Comparison of ENCODE assay signal across 20 cellular contexts in the genomic region with DNA sequence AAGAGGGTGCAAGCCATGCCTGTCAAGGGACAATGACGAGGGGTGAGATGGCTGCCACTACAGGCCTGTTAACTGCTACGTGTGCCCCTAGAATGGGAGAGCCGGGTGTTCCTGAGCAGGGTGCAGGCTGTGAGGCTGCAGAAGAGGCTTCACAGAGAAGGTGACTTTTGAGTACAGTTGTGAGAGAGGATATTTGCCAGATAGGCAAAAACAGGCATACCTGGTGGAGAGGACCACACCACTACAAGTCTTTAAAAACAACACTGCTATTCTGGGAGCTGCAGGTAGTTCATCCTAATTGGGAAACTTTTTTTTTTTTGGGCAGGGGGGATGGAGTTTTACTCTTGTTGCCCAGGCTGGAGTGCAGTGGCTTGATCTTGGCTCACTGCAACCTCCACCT. TPM values are rescaled to one million over a fixed set of nuclear protein-coding genes. Genes with fewer than 3 reads are reported as not detected.
A peak's percentile ranks its signal among the peaks of the same experiment; 100 is the strongest.
DNase-seq lines count a peak whose midpoint lies in the region; ATAC-seq, FAIRE-seq and TF ChIP-seq lines count a peak whose summit lies in the region.
"Had no signal": no experiment of that assay in that cellular context is flagged by ENCODE, and none has a peak within 500 bp of the region (broad histone marks: within the 10 kb centered on the region; RNA-seq: fewer than 3 reads in every experiment).

No MANE protein-coding gene starts in this region.

- FAIRE-seq in K562 (lab: Jason Lieb, UNC) = no peak
- FAIRE-seq: D721Med, G401.6, GM12892 had no signal

- no peak for TF ChIP-seq RAD21 in K562 (CRISPR knock-in tag; conservative IDR thresholded peaks at IDR 0.05 in 1 of 2, IDR thresholded peaks at IDR 0.05 in 1 of 2)

- H3K79me2 ChIP-seq in K562 (ENCODE audit: control insufficient read depth, insufficient read depth, low read length) = no peaks in the 10 kb centered on the region

- H3K27me3 Mint-ChIP-seq in T-helper 1 cell treated with Interleukin-12 subunit alpha and Interleukin-12 subunit beta and Interleukin-4 antibody, amounts not matched to agents 30 μg/mL and 1 μg/mL, for 36 hours (ENCODE audit: low read depth) = no peaks in the 10 kb centered on the region
- H3K27me3 Mint-ChIP-seq in natural killer cell treated with Interleukin-12 subunit alpha and Interleukin-12 subunit beta and Interleukin-15 and Interleukin-18, amount 100 ng/mL, for 72 hours = no peaks in the 10 kb centered on the region
- no peaks in the 10 kb centered on the region for H3K27me3 Mint-ChIP-seq in natural killer cell (ENCODE audit: low read depth in 2 of 2)
- H3K27me3 Mint-ChIP-seq: IgD-negative memory B cell had no signal

- H3K4me1 ChIP-seq in K562 (replicated peaks in 1 of 2; ENCODE audit: control insufficient read depth in 2 of 2, insufficient read depth in 2 of 2, low read length in 2 of 2) (no peaks in the 10 kb centered on the region; a peak in 2 of 5 replicates), heart right ventricle (peaks cover 0 to 37% (median 8%) of the 10 kb centered on the region in 9 donors)

- DNase-seq in T-helper 1 cell (no peak), natural killer cell (no peak), K562 (ENCODE audit: extremely low read depth in 1 of 4, low spot score in 3 of 4) (no peak), heart right ventricle (no peak), NCI-H2196 (lab: John Stamatoyannopoulos, UW; ENCODE audit: unreplicated experiment) (no peak)
- no peak for DNase-seq in natural killer cell treated with Interleukin-12 subunit alpha and Interleukin-12 subunit beta and Interleukin-15 and Interleukin-18, amount 100 ng/mL, for 72 hours (ENCODE audit: low spot score)
- DNase-seq: AML-193, COR-L47, DMS153, DMS79 treated with DMSO at 0.1 percent for 48 hours, EL, H7 had no signal

- no peak for ATAC-seq in natural killer cell treated with Interleukin-12 subunit alpha and Interleukin-12 subunit beta and Interleukin-15 and Interleukin-18, amount 100 ng/mL, for 72 hours
- no peak for ATAC-seq in natural killer cell
- no peak for ATAC-seq in K562
- ATAC-seq in heart right ventricle = no peak
- ATAC-seq: GM23338 had no signal

- H3K9me1 ChIP-seq in K562 (ENCODE audit: control insufficient read depth, insufficient read depth, low read length) = no peaks in the 10 kb centered on the region

- no peaks in the 10 kb centered on the region for H4K20me1 ChIP-seq in K562 (replicated peaks; ENCODE audit: control insufficient read depth, insufficient read depth, low read length)
- H4K20me1 ChIP-seq: BLaER1 had no signal

- peak overlapping the region; percentile 38 for H3K27ac Mint-ChIP-seq in T-helper 1 cell treated with Interleukin-12 subunit alpha and Interleukin-12 subunit beta and Interleukin-4 antibody, amounts not matched to agents 30 μg/mL and 1 μg/mL, for 36 hours
- H3K27ac Mint-ChIP-seq in natural killer cell treated with Interleukin-12 subunit alpha and Interleukin-12 subunit beta and Interleukin-15 and Interleukin-18, amount 100 ng/mL, for 72 hours = peak overlapping the region; percentile 17 to 29
- peak overlapping the region in 1 of 2 donors; percentile 60 for H3K27ac Mint-ChIP-seq in natural killer cell
- H3K27ac Mint-ChIP-seq: GM23338 had no signal

- no peak overlapping the region for H3K4me3 Mint-ChIP-seq in T-helper 1 cell treated with Interleukin-12 subunit alpha and Interleukin-12 subunit beta and Interleukin-4 antibody, amounts not matched to agents 30 μg/mL and 1 μg/mL, for 36 hours
- no peak overlapping the region for H3K4me3 Mint-ChIP-seq in natural killer cell treated with Interleukin-12 subunit alpha and Interleukin-12 subunit beta and Interleukin-15 and Interleukin-18, amount 100 ng/mL, for 72 hours
- no peak overlapping the region for H3K4me3 Mint-ChIP-seq in natural killer cell
- H3K4me3 Mint-ChIP-seq: GM23338 had no signal

- peaks cover 55% of the 10 kb centered on the region for H3K36me3 ChIP-seq in K562 (ENCODE audit: control insufficient read depth, insufficient read depth, low read length)
- H3K36me3 ChIP-seq in heart right ventricle = peaks cover 0 to 87% (median 54%) of the 10 kb centered on the region in 9 donors

- H2AFZ ChIP-seq in K562 (ENCODE audit: low read depth, low read length) = no peak overlapping the region
- H2AFZ ChIP-seq: GM23338 had no signal

- H3K9me3 ChIP-seq in K562 (replicated peaks; ENCODE audit: control insufficient read depth, insufficient read depth, low read depth, low read length) = peaks cover 5% of the 10 kb centered on the region; the same call in 1 of the 2 replicates
- H3K9me3 ChIP-seq in heart right ventricle = peaks cover 0 to 23% (median 13%) of the 10 kb centered on the region in 11 donors

- peaks cover 85% of the 10 kb centered on the region for H3K36me3 Mint-ChIP-seq in T-helper 1 cell treated with Interleukin-12 subunit alpha and Interleukin-12 subunit beta and Interleukin-4 antibody, amounts not matched to agents 30 μg/mL and 1 μg/mL, for 36 hours (ENCODE audit: low read depth)
- H3K36me3 Mint-ChIP-seq in natural killer cell treated with Interleukin-12 subunit alpha and Interleukin-12 subunit beta and Interleukin-15 and Interleukin-18, amount 100 ng/mL, for 72 hours = peaks cover 43% of the 10 kb centered on the region
- peaks cover 40% of the 10 kb centered on the region for H3K36me3 Mint-ChIP-seq in natural killer cell

- POLR2A ChIA-PET in K562 (lab: Yijun Ruan, JAX) = interaction anchor here (1.2 kb wide), 1 partner anchor 9 kb away, joined by 4 read pairs; no protein-coding TSS in a partner anchor

- no peak for TF ChIP-seq EP300 in K562 (IDR thresholded peaks at IDR 0.05; ENCODE audit: low read length)

- in situ Hi-C loops in K562 (cut with MboI) = no loop called here

- H3K27me3 ChIP-seq in K562 (ENCODE audit: control insufficient read depth in 2 of 2, insufficient read depth in 2 of 2, low read length in 2 of 2) (no peaks in the 10 kb centered on the region), heart right ventricle (no peaks in the 10 kb centered on the region)
- H3K27me3 ChIP-seq: BLaER1 had no signal

- H3K4me3 ChIP-seq in K562 = no peak overlapping the region
- H3K4me3 ChIP-seq in heart right ventricle = no peak overlapping the region
- H3K4me3 ChIP-seq: BLaER1, GM23338 had no signal

- H3K27ac ChIP-seq in K562 (ENCODE audit: extremely low read depth, low read depth, low read length) (no peak overlapping the region), heart right ventricle (no peak overlapping the region)
- H3K27ac ChIP-seq: 22Rv1, BLaER1 had no signal

- TF ChIP-seq POLR2A in K562 (conservative IDR thresholded peaks at IDR 0.05) = no peak

- H3K4me1 Mint-ChIP-seq in T-helper 1 cell treated with Interleukin-12 subunit alpha and Interleukin-12 subunit beta and Interleukin-4 antibody, amounts not matched to agents 30 μg/mL and 1 μg/mL, for 36 hours (ENCODE audit: low read depth) = peaks cover 38% of the 10 kb centered on the region
- peaks cover 37 to 41% of the 10 kb centered on the region in 2 donors for H3K4me1 Mint-ChIP-seq in natural killer cell treated with Interleukin-12 subunit alpha and Interleukin-12 subunit beta and Interleukin-15 and Interleukin-18, amount 100 ng/mL, for 72 hours (ENCODE audit: low read depth in 2 of 2)
- peaks cover 0 to 38% of the 10 kb centered on the region in 2 donors for H3K4me1 Mint-ChIP-seq in natural killer cell
- H3K4me1 Mint-ChIP-seq: GM23338 had no signal

- H3K9me3 Mint-ChIP-seq in T-helper 1 cell treated with Interleukin-12 subunit alpha and Interleukin-12 subunit beta and Interleukin-4 antibody, amounts not matched to agents 30 μg/mL and 1 μg/mL, for 36 hours = peaks cover 25% of the 10 kb centered on the region
- H3K9me3 Mint-ChIP-seq in natural killer cell treated with Interleukin-12 subunit alpha and Interleukin-12 subunit beta and Interleukin-15 and Interleukin-18, amount 100 ng/mL, for 72 hours = peaks cover 9% of the 10 kb centered on the region
- H3K9me3 Mint-ChIP-seq in natural killer cell = peaks cover 0 to 4% of the 10 kb centered on the region in 2 donors

- no peak overlapping the region for H3K9ac ChIP-seq in K562 (ENCODE audit: insufficient read depth in 1 of 2, low read depth in 2 of 2, low read length in 2 of 2)
- H3K9ac ChIP-seq: BLaER1 had no signal

- 82% methylated on average over 3 of the region's 3 CpGs for WGBS in K562 (ENCODE audit: insufficient coverage, low coverage, missing lambda C conversion rate)
- WGBS in heart right ventricle, 2 donors = 95 to 96% methylated on average over 3 of the region's 3 CpGs

- intact Hi-C loops in natural killer cell (cut with micrococcal nuclease) = no loop called here
- intact Hi-C loops in K562 (cut with micrococcal nuclease) = no loop called here
- intact Hi-C loops in heart right ventricle (cut with DNase I) = loop anchor here in 1 of 10 donors (10.0 kb wide), 1 partner anchor 54 kb away; no protein-coding TSS in a partner anchor

- CTCF ChIA-PET in K562 (lab: Yijun Ruan, JAX; ENCODE audit: low intra/inter-chr PET ratio) = no interaction called here

- no peak overlapping the region for H3K4me2 ChIP-seq in K562 (ENCODE audit: insufficient read depth, low read length)
- H3K4me2 ChIP-seq: BLaER1, GM23338 had no signal

- BruUV-seq in K562 (replicated peaks; lab: Mats Ljungman, UMichigan) = no TSS peak

- TF ChIP-seq CTCF in natural killer cell (IDR thresholded peaks at IDR 0.05) (no peak), K562 (IDR thresholded peaks at IDR 0.05 in 2 of 3, conservative IDR thresholded peaks at IDR 0.05 in 1 of 3; ENCODE audit: insufficient read depth in 2 of 3, low read depth in 1 of 3, low read length in 3 of 3) (no peak), heart right ventricle (IDR thresholded peaks at IDR 0.05) (no peak)

RNA-seq across cellular contexts. Expression of gene ICAM2, which starts 50.7 kb away (rescaled TPM):
- 10 to 100 TPM; 14.1 to 20.7 TPM for total RNA-seq in natural killer cell treated with Interleukin-12 subunit alpha and Interleukin-12 subunit beta and Interleukin-15 and Interleukin-18, amount 100 ng/mL, for 72 hours
- total RNA-seq in natural killer cell = 10 to 100 TPM; 73.2 to 91.0 (median 78.0) TPM
- total RNA-seq in K562 (2011; cell fraction: chromatin; rRNA removed; ENCODE audit: low replicate concordance) = 34.7 and 120 TPM in 2 replicates
- total RNA-seq in K562 (2011; cell fraction: nucleolus; rRNA removed) = 149 and 167 TPM in 2 replicates
- 100 and 105 TPM in 2 replicates for total RNA-seq in K562 (2011; cell fraction: nucleoplasm; rRNA removed)
- total RNA-seq in K562 (2014; rRNA removed) = 56.9 and 85.3 TPM in 2 replicates
- 28.3 and 42.2 TPM in 2 replicates for total RNA-seq in K562 (2014; rRNA removed; fragmentation: Illumina TruSeq; extraction: Trizol)
- 59.0 and 60.6 TPM in 2 replicates for total RNA-seq in K562 (2015; rRNA removed; fragmentation: Illumina TruSeq; extraction: Trizol)
- total RNA-seq in K562 (2021) = 60.6 and 65.4 TPM in 2 replicates
- polyA plus RNA-seq in K562 (2011; rRNA removed) = 51.0 and 64.1 TPM in 2 replicates
- 80.3 and 166 TPM in 2 replicates for polyA plus RNA-seq in K562 (2011; cell fraction: cytosol; rRNA removed)
- 42.4 and 69.3 TPM in 2 replicates for polyA plus RNA-seq in K562 (2011; cell fraction: nucleus; rRNA removed)
- 53.4 and 87.2 TPM in 2 replicates for polyA plus RNA-seq in K562 (2012)
- polyA plus RNA-seq in K562 (2014; fragmentation: Illumina TruSeq; extraction: Trizol) = 89.4 and 91.6 TPM in 2 replicates
- polyA plus RNA-seq in K562 (2014; fragmentation: Nextera tagmentation; extraction: Ambion mirVana) = 10 to 100 TPM; 37.9 to 68.1 TPM
- 70.5 and 78.0 TPM in 2 replicates for polyA plus RNA-seq in K562 (2014; rRNA removed)
- polyA minus RNA-seq in K562 (2011; rRNA and poly(A)+ RNA removed) = 33.3 and 54.4 TPM in 2 replicates
- polyA minus RNA-seq in K562 (2011; cell fraction: cytosol; rRNA and poly(A)+ RNA removed) = 23.3 and 26.8 TPM in 2 replicates
- polyA minus RNA-seq in K562 (2011; cell fraction: nucleus; rRNA and poly(A)+ RNA removed) = 50.1 and 59.2 TPM in 2 replicates
- total RNA-seq in heart right ventricle = 10 to 100 TPM; 25.2 to 70.2 (median 32.4) TPM
- polyA plus RNA-seq in heart right ventricle = 100 to 1,000 TPM in 1 of 2 donors, 10 to 100 TPM in 1; 83.9 to 117 TPM

RNA-seq across cellular contexts. Expression of gene ERN1, which starts 58.8 kb away (rescaled TPM):
- total RNA-seq in natural killer cell treated with Interleukin-12 subunit alpha and Interleukin-12 subunit beta and Interleukin-15 and Interleukin-18, amount 100 ng/mL, for 72 hours = 100 to 1,000 TPM; 131 TPM
- total RNA-seq in natural killer cell = 10 to 100 TPM; 52.9 to 90.5 (median 67.2) TPM
- total RNA-seq in K562 (2011; cell fraction: chromatin; rRNA removed; ENCODE audit: low replicate concordance) = 41.9 and 57.7 TPM in 2 replicates
- 29.5 and 31.2 TPM in 2 replicates for total RNA-seq in K562 (2011; cell fraction: nucleolus; rRNA removed)
- total RNA-seq in K562 (2011; cell fraction: nucleoplasm; rRNA removed) = 35.3 and 46.4 TPM in 2 replicates
- total RNA-seq in K562 (2014; rRNA removed) = 7.9 and 10.2 TPM in 2 replicates
- total RNA-seq in K562 (2014; rRNA removed; fragmentation: Illumina TruSeq; extraction: Trizol) = 7.3 and 12.3 TPM in 2 replicates
- 5.4 TPM in 2 replicates for total RNA-seq in K562 (2015; rRNA removed; fragmentation: Illumina TruSeq; extraction: Trizol)
- 19.2 and 22.5 TPM in 2 replicates for total RNA-seq in K562 (2021)
- polyA plus RNA-seq in K562 (2011; rRNA removed) = 9.1 and 11.3 TPM in 2 replicates
- 3.3 and 5.2 TPM in 2 replicates for polyA plus RNA-seq in K562 (2011; cell fraction: cytosol; rRNA removed)
- polyA plus RNA-seq in K562 (2011; cell fraction: nucleus; rRNA removed) = 9.2 and 9.7 TPM in 2 replicates
- 5.1 and 14.2 TPM in 2 replicates for polyA plus RNA-seq in K562 (2012)
- 6.6 and 8.2 TPM in 2 replicates for polyA plus RNA-seq in K562 (2014; fragmentation: Illumina TruSeq; extraction: Trizol)
- polyA plus RNA-seq in K562 (2014; fragmentation: Nextera tagmentation; extraction: Ambion mirVana) = 1 to 10 TPM; 2.1 to 4.3 TPM
- 7.0 and 8.6 TPM in 2 replicates for polyA plus RNA-seq in K562 (2014; rRNA removed)
- 8.2 and 11.4 TPM in 2 replicates for polyA minus RNA-seq in K562 (2011; rRNA and poly(A)+ RNA removed)
- polyA minus RNA-seq in K562 (2011; cell fraction: cytosol; rRNA and poly(A)+ RNA removed) = 4.9 and 5.2 TPM in 2 replicates
- 8.3 and 12.1 TPM in 2 replicates for polyA minus RNA-seq in K562 (2011; cell fraction: nucleus; rRNA and poly(A)+ RNA removed)
- total RNA-seq in heart right ventricle = 10 to 100 TPM in 3 of 10 donors, 1 to 10 TPM in 7; 5.0 to 16.6 (median 7.6) TPM
- polyA plus RNA-seq in heart right ventricle = 1 to 10 TPM; 2.2 to 2.9 TPM
